In the genomic region with DNA sequence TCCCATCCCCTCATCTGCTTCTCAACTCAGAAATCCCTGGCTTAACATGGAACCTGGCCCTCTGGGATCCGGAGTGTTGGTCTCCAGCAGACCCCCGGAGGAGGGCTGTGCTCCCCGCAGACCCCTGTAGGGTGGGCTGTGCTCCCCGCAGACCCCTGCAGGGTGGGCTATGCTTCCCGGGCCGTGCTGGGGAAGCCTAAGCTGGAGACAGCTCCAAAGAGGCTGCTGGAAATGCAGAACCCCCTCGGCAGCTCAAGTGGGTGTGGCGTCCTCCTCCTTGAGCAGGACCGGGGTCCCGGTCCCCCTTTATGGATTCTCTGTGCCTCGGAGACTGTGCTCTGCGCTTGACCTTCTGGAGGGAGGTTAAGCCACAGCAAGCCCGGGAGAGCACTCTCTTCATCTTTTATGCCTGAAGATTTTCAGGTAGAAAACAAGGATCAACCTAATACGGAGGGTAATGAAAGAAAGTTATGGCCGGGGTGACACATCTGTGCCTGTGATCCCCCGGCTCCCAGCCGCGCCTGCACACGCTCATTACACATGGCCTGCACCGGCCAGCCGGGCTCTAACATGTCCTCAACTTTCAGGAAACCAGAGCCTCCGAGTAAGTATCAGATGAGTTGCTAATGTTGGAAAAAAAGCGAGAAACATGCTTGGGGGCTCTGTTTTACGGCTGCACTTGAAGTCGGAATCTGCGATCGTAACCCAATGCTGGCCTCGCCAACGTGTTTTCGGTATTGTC, we compare ENCODE assay signal across 26 cellular contexts.
"Had no signal": no experiment of that assay in that cellular context is flagged by ENCODE, and none has a peak within 500 bp of the region (broad histone marks: within the 10 kb centered on the region; RNA-seq: fewer than 3 reads in every experiment).

No MANE protein-coding gene starts in this region.

- H3K36me3 ChIP-seq: colonic mucosa, esophagus squamous epithelium, gastroesophageal sphincter, neural progenitor cell, suprapubic skin, thyroid gland had no signal

- H3K4me3 ChIP-seq: colonic mucosa, esophagus squamous epithelium, gastroesophageal sphincter, lung, neural progenitor cell, psoas muscle, suprapubic skin, thyroid gland had no signal

- H3K27ac Mint-ChIP-seq: natural killer cell treated with Interleukin-12 subunit alpha and Interleukin-12 subunit beta and Interleukin-15 and Interleukin-18, amount 100 ng/mL, for 72 hours; neural progenitor cell; stimulated activated effector memory CD8-positive, alpha-beta T cell treated with anti-CD3 and anti-CD28 coated beads, Interleukin-12 subunit alpha, Interleukin-12 subunit beta, amount 100 ng/mL, for 72 hours; type B pancreatic cell had no signal

- H3K4me1 Mint-ChIP-seq: stimulated activated effector memory CD8-positive, alpha-beta T cell treated with anti-CD3 and anti-CD28 coated beads, Interleukin-12 subunit alpha, Interleukin-12 subunit beta, amount 100 ng/mL, for 72 hours had no signal

- H3K4me1 ChIP-seq: colonic mucosa, esophagus squamous epithelium, neural progenitor cell, parathyroid adenoma, psoas muscle, thyroid gland had no signal

- H3K36me3 Mint-ChIP-seq: natural killer cell treated with Interleukin-12 subunit alpha and Interleukin-12 subunit beta and Interleukin-15 and Interleukin-18, amount 100 ng/mL, for 72 hours; neural progenitor cell; stimulated activated effector memory CD8-positive, alpha-beta T cell treated with anti-CD3 and anti-CD28 coated beads, Interleukin-12 subunit alpha, Interleukin-12 subunit beta, amount 100 ng/mL, for 72 hours; type B pancreatic cell had no signal

- H3K9me3 Mint-ChIP-seq: natural killer cell treated with Interleukin-12 subunit alpha and Interleukin-12 subunit beta and Interleukin-15 and Interleukin-18, amount 100 ng/mL, for 72 hours; stimulated activated effector memory CD8-positive, alpha-beta T cell treated with anti-CD3 and anti-CD28 coated beads, Interleukin-12 subunit alpha, Interleukin-12 subunit beta, amount 100 ng/mL, for 72 hours had no signal

- ATAC-seq: gastroesophageal sphincter; left lobe of liver; psoas muscle; stimulated activated effector memory CD8-positive, alpha-beta T cell treated with anti-CD3 and anti-CD28 coated beads, Interleukin-12 subunit alpha, Interleukin-12 subunit beta, amount 100 ng/mL, for 72 hours; stimulated activated naive CD8-positive, alpha-beta T cell treated with anti-CD3 and anti-CD28 coated beads, Interleukin-15, Interleukin-2, amounts not matched to agents 100 U/mL and 50 U/mL, for 24 hours had no signal

- H3K9me3 ChIP-seq: colonic mucosa, esophagus squamous epithelium, psoas muscle, suprapubic skin, thyroid gland had no signal

- DNase-seq: cerebellar nuclear complex; colonic mucosa; dermis blood vessel endothelial cell; esophagus squamous epithelium; foreskin fibroblast; hippocampal formation; kidney glomerular epithelial cell; mesenchymal stem cell; midbrain; occipital lobe; retina; small intestine; stimulated activated CD4-positive, alpha-beta T cell treated with anti-CD3 and anti-CD28 coated beads, Interleukin-4, amount 100 ng/mL, for 1 hour; stimulated activated CD8-positive, alpha-beta memory T cell treated with anti-CD3 and anti-CD28 coated beads, Interleukin-4, amount 100 ng/mL, for 48 hours; stimulated activated naive CD8-positive, alpha-beta T cell treated with anti-CD3 and anti-CD28 coated beads, Interleukin-15, Interleukin-2, amounts not matched to agents 100 U/mL and 50 U/mL, for 24 hours; thyroid gland had no signal

- H3K27me3 ChIP-seq: colonic mucosa, neural progenitor cell, thyroid gland had no signal

- H3K27me3 Mint-ChIP-seq: natural killer cell treated with Interleukin-12 subunit alpha and Interleukin-12 subunit beta and Interleukin-15 and Interleukin-18, amount 100 ng/mL, for 72 hours; type B pancreatic cell had no signal

- H3K27ac ChIP-seq: colonic mucosa, esophagus squamous epithelium, gastroesophageal sphincter, neural progenitor cell, parathyroid adenoma, psoas muscle, suprapubic skin, thyroid gland had no signal

- H3K4me3 Mint-ChIP-seq: natural killer cell treated with Interleukin-12 subunit alpha and Interleukin-12 subunit beta and Interleukin-15 and Interleukin-18, amount 100 ng/mL, for 72 hours; neural progenitor cell; stimulated activated effector memory CD8-positive, alpha-beta T cell treated with anti-CD3 and anti-CD28 coated beads, Interleukin-12 subunit alpha, Interleukin-12 subunit beta, amount 100 ng/mL, for 72 hours; type B pancreatic cell had no signal
